1 cellular context compared by ENCODE assay signal in the genomic region with DNA sequence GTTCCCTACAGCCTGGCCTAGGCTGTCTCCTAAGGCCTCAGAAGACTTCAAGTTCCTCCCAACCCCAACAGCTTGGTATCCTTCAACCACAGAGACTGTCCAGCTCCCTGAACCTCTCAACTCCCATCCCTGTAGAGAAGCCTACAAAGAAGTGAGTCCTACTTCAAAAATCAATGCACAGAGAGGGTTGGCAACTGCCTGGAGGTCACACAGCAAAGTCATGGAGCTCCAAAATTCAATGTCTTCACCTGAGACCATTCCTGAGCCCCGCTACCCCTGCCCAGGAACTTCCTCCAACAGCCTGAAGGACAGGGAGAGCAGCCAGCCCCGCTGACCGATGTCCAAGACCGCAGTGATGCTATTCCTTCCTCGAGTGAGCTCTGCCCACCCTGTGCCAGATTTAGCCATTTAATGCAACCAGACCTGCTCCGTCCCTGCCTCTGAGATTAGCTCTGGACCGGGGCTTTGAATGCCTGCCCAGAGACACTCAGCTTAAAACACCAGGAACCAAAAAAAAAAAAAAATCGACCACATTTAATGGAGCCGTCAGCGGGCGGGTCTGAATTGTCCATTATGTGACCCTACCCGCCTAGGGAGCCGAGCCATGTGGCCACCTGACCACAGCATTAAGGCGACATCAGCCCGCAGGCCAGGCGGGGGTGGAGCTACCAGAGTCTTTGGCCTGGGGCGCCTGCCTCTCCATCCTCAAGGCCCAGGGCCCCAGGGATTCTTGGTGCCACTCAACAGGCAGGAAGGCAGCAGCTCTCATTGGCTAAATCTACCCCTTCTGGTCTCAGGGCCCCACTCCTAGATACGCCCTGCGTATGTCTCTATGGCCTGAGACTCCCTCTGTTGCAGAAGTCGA.
TF ChIP-seq lines count a peak whose summit lies in the region.

No MANE protein-coding gene starts in this region.

TF ChIP-seq in K562, 482 proteins besides CTCF, POLR2A, EP300 and RAD21 (continued from another document):
- TF ChIP-seq, protein P1, sequence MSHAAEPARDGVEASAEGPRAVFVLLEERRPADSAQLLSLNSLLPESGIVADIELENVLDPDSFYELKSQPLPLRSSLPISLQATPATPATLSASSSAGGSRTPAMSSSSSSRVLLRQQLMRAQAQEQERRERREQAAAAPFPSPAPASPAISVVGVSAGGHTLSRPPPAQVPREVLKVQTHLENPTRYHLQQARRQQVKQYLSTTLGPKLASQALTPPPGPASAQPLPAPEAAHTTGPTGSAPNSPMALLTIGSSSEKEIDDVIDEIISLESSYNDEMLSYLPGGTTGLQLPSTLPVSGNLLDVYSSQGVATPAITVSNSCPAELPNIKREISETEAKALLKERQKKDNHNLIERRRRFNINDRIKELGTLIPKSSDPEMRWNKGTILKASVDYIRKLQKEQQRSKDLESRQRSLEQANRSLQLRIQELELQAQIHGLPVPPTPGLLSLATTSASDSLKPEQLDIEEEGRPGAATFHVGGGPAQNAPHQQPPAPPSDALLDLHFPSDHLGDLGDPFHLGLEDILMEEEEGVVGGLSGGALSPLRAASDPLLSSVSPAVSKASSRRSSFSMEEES (CRISPR knock-in tag; IDR thresholded peaks at IDR 0.05): no peak
- TF ChIP-seq ATF7 (IDR thresholded peaks at IDR 0.05) (no peak), KDM1A (IDR thresholded peaks at IDR 0.05) (peak in 1 of 2 experiments; percentile 73; a peak in 2 of 4 replicates), ZNF263 (CRISPR knock-in tag; IDR thresholded peaks at IDR 0.05; ENCODE audit: borderline replicate concordance) (no peak), HDAC2 (IDR thresholded peaks at IDR 0.05) (peak; percentile 34; the same call in 1 of the 2 replicates), SMARCC2 (IDR thresholded peaks at IDR 0.05; ENCODE audit: low read depth) (no peak), C11orf30 (IDR thresholded peaks at IDR 0.05; ENCODE audit: low read depth) (no peak), ZNF23 (CRISPR knock-in tag; IDR thresholded peaks at IDR 0.05) (no peak), RBFOX2 (IDR thresholded peaks at IDR 0.05; ENCODE audit: low read depth, low read length) (no peak), POLR2B (IDR thresholded peaks at IDR 0.05; ENCODE audit: low read depth, partially characterized antibody) (no peak), HDAC6 (IDR thresholded peaks at IDR 0.05; ENCODE audit: low read depth, low read length) (no peak), HNRNPUL1 (IDR thresholded peaks at IDR 0.05; ENCODE audit: low read length) (no peak), NELFE (IDR thresholded peaks at IDR 0.05; ENCODE audit: insufficient read depth, insufficient read length) (no peak)
- TF ChIP-seq, protein P2, sequence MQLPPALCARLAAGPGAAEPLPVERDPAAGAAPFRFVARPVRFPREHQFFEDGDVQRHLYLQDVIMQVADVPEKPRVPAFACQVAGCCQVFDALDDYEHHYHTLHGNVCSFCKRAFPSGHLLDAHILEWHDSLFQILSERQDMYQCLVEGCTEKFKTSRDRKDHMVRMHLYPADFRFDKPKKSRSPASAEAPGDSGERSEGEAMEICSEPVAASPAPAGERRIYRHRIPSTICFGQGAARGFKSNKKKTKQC (CRISPR knock-in tag; IDR thresholded peaks at IDR 0.05): no peak
- TF ChIP-seq, protein P3, sequence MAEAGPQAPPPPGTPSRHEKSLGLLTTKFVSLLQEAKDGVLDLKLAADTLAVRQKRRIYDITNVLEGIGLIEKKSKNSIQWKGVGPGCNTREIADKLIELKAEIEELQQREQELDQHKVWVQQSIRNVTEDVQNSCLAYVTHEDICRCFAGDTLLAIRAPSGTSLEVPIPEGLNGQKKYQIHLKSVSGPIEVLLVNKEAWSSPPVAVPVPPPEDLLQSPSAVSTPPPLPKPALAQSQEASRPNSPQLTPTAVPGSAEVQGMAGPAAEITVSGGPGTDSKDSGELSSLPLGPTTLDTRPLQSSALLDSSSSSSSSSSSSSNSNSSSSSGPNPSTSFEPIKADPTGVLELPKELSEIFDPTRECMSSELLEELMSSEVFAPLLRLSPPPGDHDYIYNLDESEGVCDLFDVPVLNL (CRISPR knock-in tag; IDR thresholded peaks at IDR 0.05; ENCODE audit: low read depth): no peak
- TF ChIP-seq, protein P4, sequence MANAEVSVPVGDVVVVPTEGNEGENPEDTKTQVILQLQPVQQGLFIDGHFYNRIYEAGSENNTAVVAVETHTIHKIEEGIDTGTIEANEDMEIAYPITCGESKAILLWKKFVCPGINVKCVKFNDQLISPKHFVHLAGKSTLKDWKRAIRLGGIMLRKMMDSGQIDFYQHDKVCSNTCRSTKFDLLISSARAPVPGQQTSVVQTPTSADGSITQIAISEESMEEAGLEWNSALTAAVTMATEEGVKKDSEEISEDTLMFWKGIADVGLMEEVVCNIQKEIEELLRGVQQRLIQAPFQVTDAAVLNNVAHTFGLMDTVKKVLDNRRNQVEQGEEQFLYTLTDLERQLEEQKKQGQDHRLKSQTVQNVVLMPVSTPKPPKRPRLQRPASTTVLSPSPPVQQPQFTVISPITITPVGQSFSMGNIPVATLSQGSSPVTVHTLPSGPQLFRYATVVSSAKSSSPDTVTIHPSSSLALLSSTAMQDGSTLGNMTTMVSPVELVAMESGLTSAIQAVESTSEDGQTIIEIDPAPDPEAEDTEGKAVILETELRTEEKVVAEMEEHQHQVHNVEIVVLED (CRISPR knock-in tag; IDR thresholded peaks at IDR 0.05): no peak
- TF ChIP-seq, protein P5, sequence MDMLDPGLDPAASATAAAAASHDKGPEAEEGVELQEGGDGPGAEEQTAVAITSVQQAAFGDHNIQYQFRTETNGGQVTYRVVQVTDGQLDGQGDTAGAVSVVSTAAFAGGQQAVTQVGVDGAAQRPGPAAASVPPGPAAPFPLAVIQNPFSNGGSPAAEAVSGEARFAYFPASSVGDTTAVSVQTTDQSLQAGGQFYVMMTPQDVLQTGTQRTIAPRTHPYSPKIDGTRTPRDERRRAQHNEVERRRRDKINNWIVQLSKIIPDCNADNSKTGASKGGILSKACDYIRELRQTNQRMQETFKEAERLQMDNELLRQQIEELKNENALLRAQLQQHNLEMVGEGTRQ (CRISPR knock-in tag; IDR thresholded peaks at IDR 0.05): 0 out of 2 replicates have a peak, but pooled peaks have one; percentile 24
